9 cellular contexts compared by ENCODE assay signal in the genomic region with DNA sequence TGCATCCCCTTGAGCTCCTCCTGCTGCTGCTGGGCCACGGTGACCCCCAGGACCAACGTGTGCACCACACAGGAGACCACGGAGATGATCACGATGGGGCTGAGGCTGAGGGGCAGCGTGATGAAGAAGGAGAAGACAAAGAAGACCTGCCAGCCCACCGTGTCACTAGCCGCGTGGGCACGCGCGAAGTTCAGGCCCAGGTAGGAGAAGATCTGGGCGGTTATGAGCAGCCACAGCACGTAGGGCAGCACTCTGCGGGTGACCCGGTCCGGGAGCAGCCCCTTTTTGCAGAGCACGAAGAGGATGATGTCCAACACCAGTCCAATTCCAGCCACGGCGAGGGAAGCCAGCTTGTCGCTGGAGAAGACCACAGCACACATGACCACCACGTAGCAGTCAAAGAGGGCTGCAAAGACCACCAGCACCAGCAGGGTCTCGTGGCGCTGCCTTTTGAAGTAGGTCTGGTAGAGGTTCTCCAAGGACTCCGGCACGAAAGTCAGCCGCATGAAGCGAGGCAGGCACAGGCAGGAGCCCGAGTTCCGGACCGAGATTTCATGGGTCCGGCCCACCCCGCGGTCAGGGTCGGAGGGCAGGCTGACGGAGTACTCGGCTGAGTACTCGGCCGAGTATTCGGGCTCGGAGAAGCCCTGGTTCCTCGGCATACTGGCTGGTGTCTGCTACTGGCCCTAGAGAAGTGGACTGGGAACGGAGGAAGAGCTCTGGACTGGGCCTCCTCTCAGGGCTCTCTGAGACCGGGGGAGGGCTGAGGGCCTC. TPM values are rescaled to one million over a fixed set of nuclear protein-coding genes. Genes with fewer than 3 reads are reported as not detected.
A peak's percentile ranks its signal among the peaks of the same experiment; 100 is the strongest.
DNase-seq lines count a peak whose midpoint lies in the region; ATAC-seq, FAIRE-seq and TF ChIP-seq lines count a peak whose summit lies in the region.
"Had no signal": no experiment of that assay in that cellular context is flagged by ENCODE, and none has a peak within 500 bp of the region (broad histone marks: within the 10 kb centered on the region; RNA-seq: fewer than 3 reads in every experiment).

No MANE protein-coding gene starts in this region.

- H3K27ac ChIP-seq in right atrium auricular region (peak overlapping the region; percentile 53 to 68), K562 (ENCODE audit: extremely low read depth, low read depth, low read length) (no peak overlapping the region; the same call in 2 of the 3 replicates), mesodermal cell (ENCODE audit: low read depth, low read length, severe bottlenecking) (no peak overlapping the region), vagina (peak overlapping the region; percentile 90)

- CTCF ChIA-PET in K562 (lab: Yijun Ruan, JAX; ENCODE audit: low intra/inter-chr PET ratio) = no interaction called here

- intact Hi-C loops in left ventricle myocardium superior (cut with micrococcal nuclease) = no loop called here
- intact Hi-C loops in K562 (cut with micrococcal nuclease) = no loop called here
- intact Hi-C loops in vagina (cut with DNase I) = no loop called here

- POLR2A ChIA-PET in K562 (lab: Yijun Ruan, JAX) = interaction anchor here (0.6 to 1.7 kb wide), 3 partner anchors 14 to 204 kb away, joined by 3 to 6 read pairs (median 3); no protein-coding TSS in a partner anchor

- 75% methylated on average over 39 of the region's 43 CpGs for WGBS in K562 (ENCODE audit: insufficient coverage, low coverage, missing lambda C conversion rate)
- 92 to 94% methylated on average over 42 to 43 of the region's 43 CpGs for WGBS in mesodermal cell (ENCODE audit: insufficient coverage in 2 of 2), 2 experiments

- H3K4me2 ChIP-seq in K562 (ENCODE audit: insufficient read depth, low read length) = peak overlapping the region; percentile 77; the same call in 1 of the 2 replicates

- no peak for TF ChIP-seq RAD21 in K562 (CRISPR knock-in tag; conservative IDR thresholded peaks at IDR 0.05 in 1 of 2, IDR thresholded peaks at IDR 0.05 in 1 of 2)

- H3K4me1 ChIP-seq in right atrium auricular region (peaks cover 0 to 21% of the 10 kb centered on the region in 2 donors), K562 (replicated peaks in 1 of 2; ENCODE audit: control insufficient read depth in 2 of 2, insufficient read depth in 2 of 2, low read length in 2 of 2) (peaks cover 29 to 46% of the 10 kb centered on the region in 2 experiments; a peak in 4 of 5 replicates), mesodermal cell (ENCODE audit: control insufficient read depth, insufficient read depth, low read length, poor library complexity, severe bottlenecking) (peaks cover 5% of the 10 kb centered on the region), vagina (peaks cover 59% of the 10 kb centered on the region)

- in situ Hi-C loops in K562 (cut with MboI) = no loop called here

- H4K20me1 ChIP-seq in K562 (replicated peaks; ENCODE audit: control insufficient read depth, insufficient read depth, low read length) = peaks cover 14% of the 10 kb centered on the region

- no TSS peak for BruUV-seq in K562 (replicated peaks; lab: Mats Ljungman, UMichigan)

- DNase-seq in right atrium auricular region (ENCODE audit: low spot score) (no peak), left ventricle myocardium superior (no peak), K562 (ENCODE audit: extremely low read depth in 1 of 4, low spot score in 3 of 4) (no peak), vagina (ENCODE audit: extremely low spot score in 2 of 2) (no peak), NOMO-1 treated with DMSO at 0.1 percent for 48 hours (lab: John Stamatoyannopoulos, UW; ENCODE audit: unreplicated experiment) (no peak)
- DNase-seq in stimulated activated CD4-positive, alpha-beta T cell treated with anti-CD3 and anti-CD28 coated beads, Interleukin-15, amount 100 ng/mL, for 24 hours = no peak
- DNase-seq: GF-D8 had no signal

- H3K9me3 ChIP-seq in right atrium auricular region = no peaks in the 10 kb centered on the region
- no peaks in the 10 kb centered on the region for H3K9me3 ChIP-seq in K562 (replicated peaks; ENCODE audit: control insufficient read depth, insufficient read depth, low read depth, low read length)
- no peaks in the 10 kb centered on the region for H3K9me3 ChIP-seq in mesodermal cell (ENCODE audit: control insufficient read depth, low read length)
- H3K9me3 ChIP-seq in vagina = no peaks in the 10 kb centered on the region

- peaks cover 12% of the 10 kb centered on the region for H3K9me1 ChIP-seq in K562 (ENCODE audit: control insufficient read depth, insufficient read depth, low read length)

- no peak for FAIRE-seq in K562 (lab: Jason Lieb, UNC)

- H3K36me3 ChIP-seq in right atrium auricular region = no peaks in the 10 kb centered on the region
- H3K36me3 ChIP-seq in K562 (ENCODE audit: control insufficient read depth, insufficient read depth, low read length) = peaks cover 44% of the 10 kb centered on the region; the same call in 2 of the 3 replicates
- peaks cover 12% of the 10 kb centered on the region for H3K36me3 ChIP-seq in mesodermal cell (ENCODE audit: control insufficient read depth, insufficient read depth, low read length)
- no peaks in the 10 kb centered on the region for H3K36me3 ChIP-seq in vagina

- TF ChIP-seq EP300 in K562 (IDR thresholded peaks at IDR 0.05; ENCODE audit: low read length) = no peak

- H3K27me3 ChIP-seq in right atrium auricular region (no peaks in the 10 kb centered on the region), K562 (ENCODE audit: control insufficient read depth in 2 of 2, insufficient read depth in 2 of 2, low read length in 2 of 2) (no peaks in the 10 kb centered on the region), vagina (no peaks in the 10 kb centered on the region)

- TF ChIP-seq POLR2A in K562 (conservative IDR thresholded peaks at IDR 0.05) (no peak), vagina (IDR thresholded peaks at IDR 0.05) (no peak)

- peak overlapping the region; percentile 59 to 92 for H3K9ac ChIP-seq in K562 (ENCODE audit: insufficient read depth in 1 of 2, low read depth in 2 of 2, low read length in 2 of 2)

- peak overlapping the region; percentile 54 to 58 for H3K4me3 ChIP-seq in right atrium auricular region
- peak overlapping the region; percentile 68 for H3K4me3 ChIP-seq in K562
- H3K4me3 ChIP-seq in mesodermal cell (ENCODE audit: extremely low read depth, insufficient read depth, low read length, poor library complexity, severe bottlenecking) = peak overlapping the region; percentile 39
- peak overlapping the region; percentile 65 to 94 for H3K4me3 ChIP-seq in vagina

- TF ChIP-seq CTCF in right atrium auricular region (IDR thresholded peaks at IDR 0.05) (no peak), K562 (IDR thresholded peaks at IDR 0.05 in 2 of 3, conservative IDR thresholded peaks at IDR 0.05 in 1 of 3; ENCODE audit: insufficient read depth in 2 of 3, low read depth in 1 of 3, low read length in 3 of 3) (no peak), vagina (IDR thresholded peaks at IDR 0.05) (no peak)

- H2AFZ ChIP-seq in K562 (ENCODE audit: low read depth, low read length) = peak overlapping the region; percentile 66

- H3K79me2 ChIP-seq in K562 (ENCODE audit: control insufficient read depth, insufficient read depth, low read length) = peaks cover 33% of the 10 kb centered on the region

- ATAC-seq in left ventricle myocardium superior (no peak), K562 (no peak), GM21737 (IDR thresholded peaks at IDR 0.05; ENCODE audit: unreplicated experiment) (no peak)

RNA-seq across cellular contexts. Expression of a gene that starts 1.5 kb away (rescaled TPM):
- total RNA-seq in right atrium auricular region (10 to 100 TPM; 14.1 to 28.4 TPM), left ventricle myocardium superior (14.6 TPM), K562 (2014; rRNA removed) (21.8 and 34.0 TPM in 2 replicates), K562 (2014; rRNA removed; fragmentation: Illumina TruSeq; extraction: Trizol) (23.8 and 26.3 TPM in 2 replicates), K562 (2015; rRNA removed; fragmentation: Illumina TruSeq; extraction: Trizol) (20.2 and 21.5 TPM in 2 replicates), K562 (2021) (51.5 and 54.8 TPM in 2 replicates), vagina (90.6 TPM)
- 110 and 220 TPM in 2 replicates for total RNA-seq in K562 (2011; cell fraction: chromatin; rRNA removed; ENCODE audit: low replicate concordance)
- 147 and 161 TPM in 2 replicates for total RNA-seq in K562 (2011; cell fraction: nucleolus; rRNA removed)
- 106 and 109 TPM in 2 replicates for total RNA-seq in K562 (2011; cell fraction: nucleoplasm; rRNA removed)
- polyA plus RNA-seq in K562 (2011; rRNA removed) (36.6 and 39.0 TPM in 2 replicates), K562 (2014; fragmentation: Illumina TruSeq; extraction: Trizol) (42.6 and 45.5 TPM in 2 replicates), K562 (2014; fragmentation: Nextera tagmentation; extraction: Ambion mirVana) (1 to 10 TPM; 1.5 to 2.6 TPM), K562 (2014; rRNA removed) (40.9 and 47.0 TPM in 2 replicates)
- polyA plus RNA-seq in K562 (2011; cell fraction: cytosol; rRNA removed) = 34.9 and 56.0 TPM in 2 replicates
- polyA plus RNA-seq in K562 (2011; cell fraction: nucleus; rRNA removed) = 171 and 243 TPM in 2 replicates
- polyA plus RNA-seq in K562 (2012) = 27.9 and 41.6 TPM in 2 replicates
- 47.4 and 65.5 TPM in 2 replicates for polyA minus RNA-seq in K562 (2011; rRNA and poly(A)+ RNA removed)
- polyA minus RNA-seq in K562 (2011; cell fraction: cytosol; rRNA and poly(A)+ RNA removed) = 22.6 and 27.7 TPM in 2 replicates
- polyA minus RNA-seq in K562 (2011; cell fraction: nucleus; rRNA and poly(A)+ RNA removed) = 45.9 and 47.4 TPM in 2 replicates
- 35.1 TPM for polyA plus RNA-seq in mesodermal cell (2013, experiment 1 of 2)
- polyA plus RNA-seq in mesodermal cell (2013, experiment 2 of 2) = 25.9 TPM

RNA-seq across cellular contexts. Expression of a gene that starts 53.2 kb away (rescaled TPM):
- 1 to 10 TPM; 7.3 to 7.5 TPM for total RNA-seq in right atrium auricular region
- total RNA-seq in left ventricle myocardium superior = 8.6 TPM
- 4.1 and 14.7 TPM in 2 replicates for total RNA-seq in K562 (2011; cell fraction: chromatin; rRNA removed; ENCODE audit: low replicate concordance)
- 4.2 and 4.5 TPM in 2 replicates for total RNA-seq in K562 (2011; cell fraction: nucleolus; rRNA removed)
- total RNA-seq in K562 (2011; cell fraction: nucleoplasm; rRNA removed) = 8.4 and 12.7 TPM in 2 replicates
- total RNA-seq in K562 (2014; rRNA removed) = 1.6 and 3.0 TPM in 2 replicates
- 3.2 TPM in 2 replicates for total RNA-seq in K562 (2014; rRNA removed; fragmentation: Illumina TruSeq; extraction: Trizol)
- 2.8 and 4.0 TPM in 2 replicates for total RNA-seq in K562 (2015; rRNA removed; fragmentation: Illumina TruSeq; extraction: Trizol)
- total RNA-seq in K562 (2021) = 2.4 and 2.8 TPM in 2 replicates
- 3.8 and 4.3 TPM in 2 replicates for polyA plus RNA-seq in K562 (2011; rRNA removed)
- polyA plus RNA-seq in K562 (2011; cell fraction: cytosol; rRNA removed) = 0.60 and 2.4 TPM in 2 replicates
- polyA plus RNA-seq in K562 (2011; cell fraction: nucleus; rRNA removed) = 6.5 and 7.5 TPM in 2 replicates
- polyA plus RNA-seq in K562 (2012) = 1.3 and 1.8 TPM in 2 replicates
- 2.3 and 3.0 TPM in 2 replicates for polyA plus RNA-seq in K562 (2014; fragmentation: Illumina TruSeq; extraction: Trizol)
- polyA plus RNA-seq in K562 (2014; fragmentation: Nextera tagmentation; extraction: Ambion mirVana) = 1 to 10 TPM in 1 of 2 experiments, under 1 TPM in 1; 0.53 to 1.1 TPM
- polyA plus RNA-seq in K562 (2014; rRNA removed) = 3.2 and 5.9 TPM in 2 replicates
- 4.4 and 10.4 TPM in 2 replicates for polyA minus RNA-seq in K562 (2011; rRNA and poly(A)+ RNA removed)
- polyA minus RNA-seq in K562 (2011; cell fraction: cytosol; rRNA and poly(A)+ RNA removed) = 0.46 and 2.7 TPM in 2 replicates
- polyA minus RNA-seq in K562 (2011; cell fraction: nucleus; rRNA and poly(A)+ RNA removed) = 6.6 and 8.4 TPM in 2 replicates
- polyA plus RNA-seq in mesodermal cell (2013, experiment 1 of 2) = 3.9 TPM
- polyA plus RNA-seq in mesodermal cell (2013, experiment 2 of 2) = 3.9 TPM
- total RNA-seq in vagina = 11.3 TPM

Comparison
In these comparisons a context has a peak if more than half of its experiments do, and no peak if none do; other contexts are left out.
1. H3K27ac ChIP-seq: peak in right atrium auricular region (2 of 2) and vagina (single experiment); none in K562 (single experiment) and mesodermal cell (single experiment).
2. Peak in every context shown above with its lines, with median percentiles within 50 percentile points of each other: H3K4me3 ChIP-seq.